In genomic region chr11:57668467-57668890, GRCh38 we compare ENCODE assay signal across 8 cellular contexts. TPM values are rescaled to one million over a fixed set of nuclear protein-coding genes. Genes with fewer than 3 reads are reported as not detected.
DNase-seq lines count a peak whose midpoint lies in the region; ATAC-seq, FAIRE-seq and TF ChIP-seq lines count a peak whose summit lies in the region.

No MANE protein-coding gene starts in this region.

- 0 out of 2 replicates have a peak, but pooled peaks cover 2% of the 10 kb centered on the region for H3K79me1 ChIP-seq in H1 (ENCODE audit: low read depth, low read length)

- H3K79me2 ChIP-seq in H1 (ENCODE audit: control insufficient read depth in 1 of 2, insufficient read depth in 2 of 2, low read length in 2 of 2), result peaks cover 9 to 46% of the 10 kb centered on the region in 2 experiments

- H3K27me3 ChIP-seq in H1 (replicated peaks in 1 of 4; ENCODE audit: control insufficient read depth in 3 of 4, extremely low read depth in 1 of 4, insufficient read depth in 3 of 4, low read length in 3 of 4), result no peaks in the 10 kb centered on the region

- no peak overlapping the region for H2BK20ac ChIP-seq in H1 (ENCODE audit: low read length)

- TF ChIP-seq EP300 in H1 (IDR thresholded peaks at IDR 0.05; ENCODE audit: borderline replicate concordance in 1 of 2, low read depth in 2 of 2, low read length in 2 of 2), result no peak

- no peak overlapping the region for H2AK5ac ChIP-seq in H1 (ENCODE audit: low read depth, low read length)

- H3K36me3 Mint-ChIP-seq in nephron (ENCODE audit: low read depth), result peaks cover 18% of the 10 kb centered on the region

- peak overlapping the region; percentile 90 to 95 (median 94) for H3K4me3 ChIP-seq in H1 (ENCODE audit: extremely low read depth in 1 of 4, insufficient read depth in 2 of 4, low read depth in 3 of 4, low read length in 4 of 4)

- no peaks in the 10 kb centered on the region for H3K27me3 Mint-ChIP-seq in nephron (ENCODE audit: low read depth)

- no peak overlapping the region for H2BK12ac ChIP-seq in H1 (ENCODE audit: low read depth, low read length)

- peak overlapping the region; percentile 24 for H3K56ac ChIP-seq in H1 (replicated peaks; ENCODE audit: insufficient read length, low read depth, low read length)

- 1% methylated on average over 20 of the region's 27 CpGs; no CpG with 5 or more reads in 1 of the 2 experiments for WGBS in H1 (ENCODE audit: extremely low coverage in 1 of 2, insufficient coverage in 1 of 2, insufficient read length in 1 of 2, insufficient replicate concordance in 2 of 2, low coverage in 1 of 2, low lambda C conversion rate in 2 of 2, missing lambda C conversion rate in 1 of 2), 2 experiments

- no peak for TF ChIP-seq RAD21 in H1 (IDR thresholded peaks at IDR 0.05 in 1 of 2, conservative IDR thresholded peaks at IDR 0.05 in 1 of 2; ENCODE audit: low read depth in 2 of 2, low read length in 2 of 2)

- no peak for TF ChIP-seq POLR2A in H1 (IDR thresholded peaks at IDR 0.05; ENCODE audit: control extremely low read depth in 1 of 2, low read depth in 2 of 2, low read length in 2 of 2)

- H3K27ac Mint-ChIP-seq in nephron, result peak overlapping the region; percentile 99 to 100 (median 100)

- H3K9me3 ChIP-seq in H1 (ENCODE audit: insufficient read depth in 2 of 2, low read depth in 1 of 2, low read length in 1 of 2), result no peaks in the 10 kb centered on the region

- DNase-seq in NK-92 treated with Interleukin-12 subunit alpha and Interleukin-12 subunit beta, amount 100 ng/mL, for 24 hours (lab: John Stamatoyannopoulos, UW), result peak; percentile 56
- DNase-seq in NK-92 (lab: John Stamatoyannopoulos, UW; ENCODE audit: unreplicated experiment) (no peak), SW480 (ENCODE audit: low spot score) (peak; percentile 47), H1 (ENCODE audit: low read depth in 1 of 2, low spot score in 2 of 2) (no peak), cortex of kidney (lab: John Stamatoyannopoulos, UW) (no peak), NCI-H1930 (lab: John Stamatoyannopoulos, UW) (no peak)

- H3K9ac ChIP-seq in H1 (replicated peaks in 1 of 4; ENCODE audit: extremely low read depth in 1 of 4, low read depth in 3 of 4, low read length in 3 of 4), result peak overlapping the region; percentile 89 to 99 (median 94)

- H3K27ac ChIP-seq in H1 (ENCODE audit: low read depth, low read length), result peak overlapping the region; percentile 99

- H3K4me2 ChIP-seq in H1 (ENCODE audit: insufficient read depth in 1 of 2, low read depth in 2 of 2, low read length in 2 of 2), result peak overlapping the region; percentile 70 to 71

- peaks cover 0 to 7% (median 2%) of the 10 kb centered on the region in 4 experiments; a peak in 3 of 7 replicates for H3K4me1 ChIP-seq in H1 (replicated peaks in 1 of 4; ENCODE audit: control insufficient read depth in 3 of 4, insufficient read depth in 4 of 4, low read length in 3 of 4)

- H4K20me1 ChIP-seq in H1 (replicated peaks in 1 of 2; ENCODE audit: control insufficient read depth in 1 of 2, insufficient read depth in 2 of 2, low read length in 2 of 2), result no peaks in the 10 kb centered on the region

- H3K36me3 ChIP-seq in H1 (ENCODE audit: control insufficient read depth in 2 of 4, insufficient read depth in 4 of 4, low read length in 3 of 4), result peaks cover 12 to 17% (median 15%) of the 10 kb centered on the region in 4 experiments

- H4K5ac ChIP-seq in H1 (ENCODE audit: insufficient read length, low read depth, low read length), result peak overlapping the region; percentile 74

- H4K91ac ChIP-seq in H1 (replicated peaks; ENCODE audit: insufficient read length, low read length), result no peak overlapping the region

- no peak for TF ChIP-seq CTCF in H1 (IDR thresholded peaks at IDR 0.05; ENCODE audit: control extremely low read depth in 1 of 3, insufficient read depth in 1 of 3, low read depth in 1 of 3, low read length in 3 of 3)
- TF ChIP-seq CTCF in nephron (IDR thresholded peaks at IDR 0.05; ENCODE audit: unreplicated experiment in 3 of 3), result no peak

- no peak overlapping the region for H3K14ac ChIP-seq in H1 (ENCODE audit: insufficient read length)

- H3K23ac ChIP-seq in H1 (ENCODE audit: insufficient read length), result no peak overlapping the region

- H2BK15ac ChIP-seq in H1 (ENCODE audit: low read length), result no peak overlapping the region

- CTCF ChIA-PET in H1 (lab: Charles Lee; ENCODE audit: partially characterized antibody), result interaction anchor here (0.9 kb wide), 1 partner anchor 20 kb away, joined by 4 read pairs; no protein-coding TSS in a partner anchor

- peak overlapping the region; percentile 97 for H4K8ac ChIP-seq in H1 (ENCODE audit: extremely low read depth, insufficient read depth, low read length)

- H3K18ac ChIP-seq in H1 (ENCODE audit: extremely low read depth, low read length), result peak overlapping the region; percentile 55; the same call in 1 of the 2 replicates

- peak overlapping the region; percentile 88 to 100 (median 91) for H3K4me3 Mint-ChIP-seq in nephron

- peak overlapping the region; percentile 40 for H3K4ac ChIP-seq in H1 (replicated peaks; ENCODE audit: insufficient read length, low read depth, low read length)

- peak overlapping the region; percentile 94 for H2BK5ac ChIP-seq in H1 (ENCODE audit: low read depth, low read length)

- H3K4me1 Mint-ChIP-seq in nephron, result peaks cover 42% of the 10 kb centered on the region

- H2BK120ac ChIP-seq in H1 (replicated peaks; ENCODE audit: low read depth, low read length), result no peak overlapping the region

- peak; percentile 7 for ATAC-seq in HG02884 (IDR thresholded peaks at IDR 0.05; ENCODE audit: unreplicated experiment)

- H3K23me2 ChIP-seq in H1 (ENCODE audit: low read depth, low read length), result peaks cover 4% of the 10 kb centered on the region

- POLR2A ChIA-PET in H1 (lab: Charles Lee; ENCODE audit: partially characterized antibody), result interaction anchor here (0.6 to 5.4 kb wide), 11 partner anchors 11 to 113 kb away, joined by 3 to 79 read pairs (median 4); partner anchors contain the start of genes CLP1 and YPEL4

- H3K9me3 Mint-ChIP-seq in nephron, result no peaks in the 10 kb centered on the region

- FAIRE-seq in H1 (lab: Jason Lieb, UNC), result no peak

- H2AFZ ChIP-seq in H1 (ENCODE audit: low read length), result no peak overlapping the region

TF ChIP-seq in H1, 55 proteins besides CTCF, POLR2A, EP300 and RAD21:
- peak; percentile 15 for TF ChIP-seq ASH2L (IDR thresholded peaks at IDR 0.05; ENCODE audit: low read length)
- peak; percentile 9 for TF ChIP-seq KDM4A (IDR thresholded peaks at IDR 0.05; ENCODE audit: low read depth, low read length, severe bottlenecking)
- TF ChIP-seq CTBP2 (IDR thresholded peaks at IDR 0.05; ENCODE audit: borderline replicate concordance, insufficient read depth, insufficient read length, low read length), result no peak

RNA-seq across cellular contexts. Expression of gene ZDHHC5, which starts 0.6 kb away (rescaled TPM):
- total RNA-seq in H1 (2021; fragmentation: NEBNext Ultra II Directional; extraction: Animal tissue kit (Norgen Biotek cat#: 25700)), result 54.8 and 56.3 TPM in 2 replicates
- polyA plus RNA-seq in H1 (2011; rRNA removed), result 36.1 and 40.0 TPM in 2 replicates
- 43.3 TPM for polyA plus RNA-seq in H1 (2011; cell fraction: cytosol; rRNA removed)
- polyA plus RNA-seq in H1 (2011; cell fraction: nucleus; rRNA removed), result 53.0 TPM
- 30.3 to 43.2 TPM (median 37.2 TPM) in 4 replicates for polyA plus RNA-seq in H1 (2012, experiment 1 of 2)
- 29.7 TPM for polyA plus RNA-seq in H1 (2012, experiment 2 of 2)
- polyA plus RNA-seq in H1 (2013, experiment 1 of 2), result 43.4 TPM
- 48.7 TPM for polyA plus RNA-seq in H1 (2013, experiment 2 of 2)
- polyA minus RNA-seq in H1 (2011; rRNA and poly(A)+ RNA removed), result 84.0 and 88.8 TPM in 2 replicates
- 31.1 TPM for polyA minus RNA-seq in H1 (2011; cell fraction: cytosol; rRNA and poly(A)+ RNA removed)
- polyA minus RNA-seq in H1 (2011; cell fraction: nucleus; rRNA and poly(A)+ RNA removed), result 34.7 TPM

RNA-seq across cellular contexts. Expression of gene CLP1, which starts 10.9 kb away (rescaled TPM):
- 29.3 and 29.9 TPM in 2 replicates for total RNA-seq in H1 (2021; fragmentation: NEBNext Ultra II Directional; extraction: Animal tissue kit (Norgen Biotek cat#: 25700))
- 25.6 and 29.4 TPM in 2 replicates for polyA plus RNA-seq in H1 (2011; rRNA removed)
- polyA plus RNA-seq in H1 (2011; cell fraction: cytosol; rRNA removed), result 34.3 TPM
- polyA plus RNA-seq in H1 (2011; cell fraction: nucleus; rRNA removed), result 17.9 TPM
- polyA plus RNA-seq in H1 (2012, experiment 1 of 2), result 25.6 to 29.5 TPM (median 29.2 TPM) in 4 replicates
- 8.3 TPM for polyA plus RNA-seq in H1 (2012, experiment 2 of 2)
- polyA plus RNA-seq in H1 (2013, experiment 1 of 2), result 14.9 TPM
- 14.9 TPM for polyA plus RNA-seq in H1 (2013, experiment 2 of 2)
- polyA minus RNA-seq in H1 (2011; rRNA and poly(A)+ RNA removed), result 38.6 and 50.0 TPM in 2 replicates
- 14.3 TPM for polyA minus RNA-seq in H1 (2011; cell fraction: cytosol; rRNA and poly(A)+ RNA removed)
- polyA minus RNA-seq in H1 (2011; cell fraction: nucleus; rRNA and poly(A)+ RNA removed), result 13.7 TPM

RNA-seq across cellular contexts. Expression of gene YPEL4, which starts 18.8 kb away (rescaled TPM):
- total RNA-seq in H1 (2021; fragmentation: NEBNext Ultra II Directional; extraction: Animal tissue kit (Norgen Biotek cat#: 25700)), result 0.13 TPM in 1 of 2 replicates, not detected in the other
- 0.09 and 0.38 TPM in 2 replicates for polyA plus RNA-seq in H1 (2011; rRNA removed)
- 0.05 TPM for polyA plus RNA-seq in H1 (2011; cell fraction: cytosol; rRNA removed)
- 0.19 TPM for polyA plus RNA-seq in H1 (2011; cell fraction: nucleus; rRNA removed)
- 4.7 to 5.7 TPM (median 5.0 TPM) in 4 replicates for polyA plus RNA-seq in H1 (2012, experiment 1 of 2)
- polyA plus RNA-seq in H1 (2012, experiment 2 of 2), result 0.89 TPM
- 0.06 TPM for polyA plus RNA-seq in H1 (2013, experiment 1 of 2)
- 0.06 TPM for polyA plus RNA-seq in H1 (2013, experiment 2 of 2)
- polyA minus RNA-seq in H1 (2011; rRNA and poly(A)+ RNA removed), result 0.07 and 0.19 TPM in 2 replicates
- polyA minus RNA-seq in H1 (2011; cell fraction: cytosol; rRNA and poly(A)+ RNA removed), result not detected
- polyA minus RNA-seq in H1 (2011; cell fraction: nucleus; rRNA and poly(A)+ RNA removed), result 0.40 TPM

RNA-seq across cellular contexts. Expression of gene MED19, which starts 43.5 kb away (rescaled TPM):
- total RNA-seq in H1 (2021; fragmentation: NEBNext Ultra II Directional; extraction: Animal tissue kit (Norgen Biotek cat#: 25700)), result 19.4 and 20.5 TPM in 2 replicates
- polyA plus RNA-seq in H1 (2011; rRNA removed), result 35.4 and 49.3 TPM in 2 replicates
- polyA plus RNA-seq in H1 (2011; cell fraction: cytosol; rRNA removed), result 25.1 TPM
- 15.8 TPM for polyA plus RNA-seq in H1 (2011; cell fraction: nucleus; rRNA removed)
- polyA plus RNA-seq in H1 (2012, experiment 1 of 2), result 15.3 to 18.0 TPM (median 16.8 TPM) in 4 replicates
- polyA plus RNA-seq in H1 (2012, experiment 2 of 2), result 23.2 TPM
- 33.4 TPM for polyA plus RNA-seq in H1 (2013, experiment 1 of 2)
- 30.4 TPM for polyA plus RNA-seq in H1 (2013, experiment 2 of 2)
- 7.3 and 8.2 TPM in 2 replicates for polyA minus RNA-seq in H1 (2011; rRNA and poly(A)+ RNA removed)
- 4.3 TPM for polyA minus RNA-seq in H1 (2011; cell fraction: cytosol; rRNA and poly(A)+ RNA removed)
- 10.6 TPM for polyA minus RNA-seq in H1 (2011; cell fraction: nucleus; rRNA and poly(A)+ RNA removed)

RNA-seq across cellular contexts. Expression of gene TMX2, which starts 43.9 kb away (rescaled TPM):
- total RNA-seq in H1 (2021; fragmentation: NEBNext Ultra II Directional; extraction: Animal tissue kit (Norgen Biotek cat#: 25700)), result 100.0 and 104 TPM in 2 replicates
- polyA plus RNA-seq in H1 (2011; rRNA removed), result 65.3 and 70.4 TPM in 2 replicates
- polyA plus RNA-seq in H1 (2011; cell fraction: cytosol; rRNA removed), result 79.7 TPM
- polyA plus RNA-seq in H1 (2011; cell fraction: nucleus; rRNA removed), result 117 TPM
- 93.1 to 113 TPM (median 98.2 TPM) in 4 replicates for polyA plus RNA-seq in H1 (2012, experiment 1 of 2)
- polyA plus RNA-seq in H1 (2012, experiment 2 of 2), result 105 TPM
- 147 TPM for polyA plus RNA-seq in H1 (2013, experiment 1 of 2)
- polyA plus RNA-seq in H1 (2013, experiment 2 of 2), result 167 TPM
- 155 and 165 TPM in 2 replicates for polyA minus RNA-seq in H1 (2011; rRNA and poly(A)+ RNA removed)
- polyA minus RNA-seq in H1 (2011; cell fraction: cytosol; rRNA and poly(A)+ RNA removed), result 69.8 TPM
- polyA minus RNA-seq in H1 (2011; cell fraction: nucleus; rRNA and poly(A)+ RNA removed), result 65.3 TPM

Comparison
In these comparisons a context has a peak if more than half of its experiments do, and no peak if none do; other contexts are left out.
1. DNase-seq: peak in NK-92 treated with Interleukin-12 subunit alpha and Interleukin-12 subunit beta, amount 100 ng/mL, for 24 hours (single experiment) and SW480 (single experiment); none in NK-92 (single experiment), H1 (0 of 2), cortex of kidney (single experiment) and NCI-H1930 (0 of 2).